In the genomic region with DNA sequence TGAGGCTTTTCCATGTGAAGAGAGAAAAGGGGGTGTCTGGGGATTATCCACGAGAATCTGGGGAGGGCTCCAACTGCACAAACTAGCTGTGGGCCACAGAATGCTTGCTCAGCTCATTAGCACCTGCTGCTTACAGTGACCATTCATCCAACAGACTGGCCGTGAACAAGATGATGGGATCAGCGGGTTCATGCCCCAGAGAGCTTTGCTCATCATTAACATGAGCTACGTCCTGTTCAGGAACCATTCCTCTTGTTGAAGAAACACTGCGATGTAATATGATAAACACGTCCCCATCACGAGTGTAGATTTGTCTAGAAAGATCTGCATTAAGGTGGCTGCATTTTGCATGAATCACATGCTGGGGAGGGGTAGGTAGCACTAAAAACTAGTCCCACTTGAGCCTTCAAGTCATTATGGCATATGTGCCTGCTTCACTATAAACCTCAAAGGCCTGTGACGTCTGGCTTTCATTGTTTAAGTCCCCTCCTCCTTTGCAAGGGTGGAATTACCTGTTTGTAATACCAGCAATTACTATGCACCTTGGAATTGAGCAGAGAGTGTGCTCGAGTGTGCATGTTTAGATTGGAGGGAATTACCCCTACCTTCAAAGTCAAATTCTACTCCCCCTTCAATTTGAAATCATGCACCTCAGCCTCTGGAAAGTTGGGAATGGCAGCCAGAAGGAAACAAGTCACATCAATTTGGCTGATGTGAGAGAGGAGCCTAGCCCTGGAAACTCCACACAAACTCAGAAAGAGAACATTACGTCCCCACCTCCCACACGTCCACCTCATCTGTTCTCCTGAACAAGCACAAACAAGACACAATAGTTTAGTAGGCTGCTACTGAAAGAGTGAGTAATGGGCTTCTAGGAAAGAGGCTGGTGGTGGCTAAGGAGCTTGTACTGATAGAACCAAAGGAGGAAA, we compare ENCODE assay signal across 8 cellular contexts. TPM values are rescaled to one million over a fixed set of nuclear protein-coding genes. Genes with fewer than 3 reads are reported as not detected.
DNase-seq lines count a peak whose midpoint lies in the region; ATAC-seq and TF ChIP-seq lines count a peak whose summit lies in the region.

No MANE protein-coding gene starts in this region.

- H3K4me3 Mint-ChIP-seq in natural killer cell treated with Interleukin-12 subunit alpha and Interleukin-12 subunit beta and Interleukin-15 and Interleukin-18, amount 100 ng/mL, for 72 hours: peak overlapping the region; percentile 100
- no peak overlapping the region for H3K4me3 Mint-ChIP-seq in natural killer cell
- no peak overlapping the region for H3K4me3 Mint-ChIP-seq in neural progenitor cell

- H3K36me3 ChIP-seq in neural progenitor cell (no peaks in the 10 kb centered on the region), uterus (no peaks in the 10 kb centered on the region)

- H3K4me1 ChIP-seq in neural progenitor cell: peaks cover 30% of the 10 kb centered on the region
- peaks cover 4 to 12% of the 10 kb centered on the region in 2 donors for H3K4me1 ChIP-seq in uterus

- no peaks in the 10 kb centered on the region for H3K27me3 Mint-ChIP-seq in natural killer cell treated with Interleukin-12 subunit alpha and Interleukin-12 subunit beta and Interleukin-15 and Interleukin-18, amount 100 ng/mL, for 72 hours
- H3K27me3 Mint-ChIP-seq in natural killer cell (ENCODE audit: low read depth in 2 of 2) (no peaks in the 10 kb centered on the region), neural progenitor cell (ENCODE audit: insufficient read depth, low read depth) (peaks cover 5% of the 10 kb centered on the region)

- peaks cover 50 to 54% of the 10 kb centered on the region in 2 donors for H3K4me1 Mint-ChIP-seq in natural killer cell treated with Interleukin-12 subunit alpha and Interleukin-12 subunit beta and Interleukin-15 and Interleukin-18, amount 100 ng/mL, for 72 hours (ENCODE audit: low read depth in 2 of 2)
- H3K4me1 Mint-ChIP-seq in natural killer cell: peaks cover 56 to 64% of the 10 kb centered on the region in 2 donors
- H3K4me1 Mint-ChIP-seq in neural progenitor cell: peaks cover 46% of the 10 kb centered on the region

- DNase-seq in natural killer cell treated with Interleukin-12 subunit alpha and Interleukin-12 subunit beta and Interleukin-15 and Interleukin-18, amount 100 ng/mL, for 72 hours (ENCODE audit: low spot score): no peak
- DNase-seq in natural killer cell (no peak), T47D (ENCODE audit: low read depth in 1 of 2, low spot score in 1 of 2) (peak; percentile 74 to 82), neural progenitor cell (ENCODE audit: low spot score) (no peak), uterus (peak; percentile 39 to 73), DMS53 (lab: John Stamatoyannopoulos, UW) (no peak)

- in situ Hi-C loops in T47D (cut with HindIII; ENCODE audit: low pct_unique_long_range_greater_than_20kb, low sequenced_read_pairs): no loop called here

- intact Hi-C loops in natural killer cell (cut with micrococcal nuclease): no loop called here
- intact Hi-C loops in uterus (cut with DNase I; ENCODE audit: low total_unique reads): no loop called here

- no peaks in the 10 kb centered on the region for H3K9me3 ChIP-seq in neural progenitor cell (ENCODE audit: low read depth)
- no peaks in the 10 kb centered on the region for H3K9me3 ChIP-seq in uterus

- H3K9me3 Mint-ChIP-seq in natural killer cell treated with Interleukin-12 subunit alpha and Interleukin-12 subunit beta and Interleukin-15 and Interleukin-18, amount 100 ng/mL, for 72 hours: no peaks in the 10 kb centered on the region
- H3K9me3 Mint-ChIP-seq in natural killer cell: no peaks in the 10 kb centered on the region
- H3K9me3 Mint-ChIP-seq in neural progenitor cell: no peaks in the 10 kb centered on the region

- H3K27ac Mint-ChIP-seq in natural killer cell treated with Interleukin-12 subunit alpha and Interleukin-12 subunit beta and Interleukin-15 and Interleukin-18, amount 100 ng/mL, for 72 hours: peak overlapping the region; percentile 96 to 99
- H3K27ac Mint-ChIP-seq in natural killer cell (peak overlapping the region in 1 of 2 donors; percentile 82), neural progenitor cell (peak overlapping the region; percentile 37)

- no peak overlapping the region for H3K9ac ChIP-seq in neural progenitor cell

- H3K27me3 ChIP-seq in neural progenitor cell (no peaks in the 10 kb centered on the region), uterus (no peaks in the 10 kb centered on the region)

- H3K4me3 ChIP-seq in neural progenitor cell (peak overlapping the region; percentile 95), uterus (no peak overlapping the region)

- peak overlapping the region; percentile 92 for H3K4me2 ChIP-seq in neural progenitor cell

- peaks cover 25% of the 10 kb centered on the region for H3F3A ChIP-seq in neural progenitor cell (ENCODE audit: low read depth)

- no peak for ATAC-seq in natural killer cell treated with Interleukin-12 subunit alpha and Interleukin-12 subunit beta and Interleukin-15 and Interleukin-18, amount 100 ng/mL, for 72 hours
- ATAC-seq in natural killer cell (no peak), GM21576 (IDR thresholded peaks at IDR 0.05; ENCODE audit: unreplicated experiment) (no peak), HG03442 (IDR thresholded peaks at IDR 0.05; ENCODE audit: unreplicated experiment) (no peak)

- H3K27ac ChIP-seq in neural progenitor cell (no peak overlapping the region), uterus (peak overlapping the region; percentile 86 to 91)

- peaks cover 98% of the 10 kb centered on the region for H3K79me2 ChIP-seq in neural progenitor cell (ENCODE audit: low read depth)

- H3K36me3 Mint-ChIP-seq in natural killer cell treated with Interleukin-12 subunit alpha and Interleukin-12 subunit beta and Interleukin-15 and Interleukin-18, amount 100 ng/mL, for 72 hours: peaks cover 8% of the 10 kb centered on the region
- H3K36me3 Mint-ChIP-seq in natural killer cell (no peaks in the 10 kb centered on the region), neural progenitor cell (peaks cover 14% of the 10 kb centered on the region)

- H2AFZ ChIP-seq in neural progenitor cell (replicated peaks): no peak overlapping the region

- H4K20me1 ChIP-seq in neural progenitor cell (ENCODE audit: low read depth): peaks cover 83% of the 10 kb centered on the region

- no peak for TF ChIP-seq CTCF in natural killer cell (IDR thresholded peaks at IDR 0.05)
- no peak for TF ChIP-seq CTCF in neural progenitor cell (IDR thresholded peaks at IDR 0.05)
- no peak for TF ChIP-seq CTCF in uterus (IDR thresholded peaks at IDR 0.05)

- TF ChIP-seq POLR2A in uterus (IDR thresholded peaks at IDR 0.05): peak; percentile 4 to 39

RNA-seq across cellular contexts. Expression of a gene that starts 3.7 kb away (rescaled TPM):
- 10 to 100 TPM; 32.8 to 39.4 TPM for total RNA-seq in natural killer cell treated with Interleukin-12 subunit alpha and Interleukin-12 subunit beta and Interleukin-15 and Interleukin-18, amount 100 ng/mL, for 72 hours
- total RNA-seq in natural killer cell: 10 to 100 TPM; 13.5 to 16.6 (median 15.1) TPM
- 16.5 and 21.2 TPM in 2 replicates for total RNA-seq in neural progenitor cell (ENCODE audit: low replicate concordance)
- 10 to 100 TPM in 1 of 4 donors, 1 to 10 TPM in 3; 2.3 to 15.0 (median 4.9) TPM for total RNA-seq in uterus

RNA-seq across cellular contexts. Expression of a gene that starts 3.9 kb away (rescaled TPM):
- total RNA-seq in natural killer cell treated with Interleukin-12 subunit alpha and Interleukin-12 subunit beta and Interleukin-15 and Interleukin-18, amount 100 ng/mL, for 72 hours: 10 to 100 TPM; 36.6 to 50.0 TPM
- total RNA-seq in natural killer cell (10 to 100 TPM in 2 of 3 donors, 1 to 10 TPM in 1; 9.7 to 14.5 (median 13.2) TPM), neural progenitor cell (ENCODE audit: low replicate concordance) (22.3 and 23.5 TPM in 2 replicates), uterus (10 to 100 TPM; 11.2 to 47.1 (median 23.3) TPM)

Comparison
In these comparisons a context has a peak if more than half of its experiments do, and no peak if none do; other contexts are left out.
1. DNase-seq: peak in T47D (2 of 2) and uterus (2 of 2); none in natural killer cell treated with Interleukin-12 subunit alpha and Interleukin-12 subunit beta and Interleukin-15 and Interleukin-18, amount 100 ng/mL, for 72 hours (single experiment), natural killer cell (single experiment), neural progenitor cell (single experiment) and DMS53 (single experiment).